In the genomic region with DNA sequence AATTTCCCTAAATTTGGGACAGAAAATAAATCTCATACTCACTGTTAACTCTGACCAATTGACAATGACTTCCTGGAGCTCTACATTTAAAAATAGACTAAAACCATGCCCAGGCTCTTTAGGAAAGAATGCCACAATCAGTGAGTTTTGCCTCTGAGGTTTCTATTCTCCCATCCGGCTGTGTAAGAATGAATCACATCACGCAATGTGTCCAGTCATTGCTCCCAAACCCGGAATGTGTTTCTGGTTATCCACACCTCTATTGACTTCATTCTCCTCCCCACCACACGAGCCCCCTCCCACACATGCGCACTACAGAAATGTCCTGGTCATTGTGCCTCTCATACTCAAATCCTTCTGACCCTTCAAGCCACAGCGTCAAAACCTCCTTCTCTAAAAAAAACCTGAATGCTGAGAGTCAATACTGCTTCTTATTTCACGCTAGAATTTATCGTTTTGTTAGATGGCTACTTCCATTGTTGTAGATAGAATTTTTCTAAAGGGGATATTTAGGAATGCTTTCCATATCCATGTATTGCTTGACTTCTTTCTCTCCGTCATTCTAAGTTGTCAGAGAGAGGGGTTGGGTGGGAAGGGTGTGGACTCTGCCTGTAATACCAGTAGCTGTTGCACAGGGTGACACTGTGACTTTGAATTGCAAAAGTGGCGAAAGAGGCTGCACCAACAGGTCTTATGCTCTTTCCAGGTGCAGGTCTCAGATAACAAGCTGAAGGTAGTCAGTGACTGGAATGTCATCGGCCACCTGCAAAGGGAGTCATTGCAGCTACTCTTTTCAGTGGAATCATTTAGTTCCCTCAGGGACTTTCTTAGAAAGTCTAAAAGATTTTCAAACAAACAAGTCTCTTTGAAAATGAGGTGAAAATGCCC, we compare ENCODE assay signal across 15 cellular contexts.
DNase-seq lines count a peak whose midpoint lies in the region; ATAC-seq and TF ChIP-seq lines count a peak whose summit lies in the region.
"Had no signal": no experiment of that assay in that cellular context is flagged by ENCODE, and none has a peak within 500 bp of the region (broad histone marks: within the 10 kb centered on the region; RNA-seq: fewer than 3 reads in every experiment).

No MANE protein-coding gene starts in this region.

- no peak for ATAC-seq in HG03039 (IDR thresholded peaks at IDR 0.05; ENCODE audit: unreplicated experiment)
- ATAC-seq: GM12878, GM23338 had no signal

- no peak overlapping the region for H3K27ac ChIP-seq in MM.1S (ENCODE audit: low read length)
- H3K27ac ChIP-seq in effector memory CD4-positive, alpha-beta T cell (ENCODE audit: insufficient read depth, low read length, poor library complexity, severe bottlenecking) = no peak overlapping the region

- H3F3A ChIP-seq in MM.1S (ENCODE audit: insufficient read depth, low read length) = no peaks in the 10 kb centered on the region

- H3K9me3 ChIP-seq in MM.1S (replicated peaks; ENCODE audit: insufficient read depth, low read length) = no peaks in the 10 kb centered on the region
- H3K9me3 ChIP-seq in effector memory CD4-positive, alpha-beta T cell (ENCODE audit: control insufficient read depth, low read length) = no peaks in the 10 kb centered on the region

- H3K9me2 ChIP-seq in MM.1S (replicated peaks; ENCODE audit: insufficient read depth, low read length) = no peaks in the 10 kb centered on the region

- DNase-seq in M059J (ENCODE audit: low read depth) = peak; percentile 75
- peak; percentile 97 for DNase-seq in RPMI7951 (ENCODE audit: low read depth)
- DNase-seq in astrocyte of the hippocampus (ENCODE audit: low read depth, low spot score) = peak; percentile 77
- no peak for DNase-seq in type B pancreatic cell (ENCODE audit: extremely low spot score, unreplicated experiment)
- no peak for DNase-seq in MM.1S
- no peak for DNase-seq in effector memory CD4-positive, alpha-beta T cell
- DNase-seq: C1 segment of cervical spinal cord; Calu3; CD4-positive, alpha-beta T cell; DMS 273 treated with DMSO at 0.1 percent for 48 hours; H9 had no signal

- TF ChIP-seq CTCF in type B pancreatic cell (conservative IDR thresholded peaks at IDR 0.05) (no peak), MM.1S (IDR thresholded peaks at IDR 0.05; ENCODE audit: low read length) (no peak)

- no peaks in the 10 kb centered on the region for H3K4me1 Mint-ChIP-seq in type B pancreatic cell (ENCODE audit: unreplicated experiment)
- H3K4me1 Mint-ChIP-seq: B cell, GM23338, H9 had no signal

- H4K20me1 ChIP-seq in MM.1S (ENCODE audit: insufficient read depth, low read length) = no peaks in the 10 kb centered on the region

- no peaks in the 10 kb centered on the region for H3K9me3 Mint-ChIP-seq in type B pancreatic cell
- H3K9me3 Mint-ChIP-seq: GM23338, H9 had no signal

- no peak overlapping the region for H3K4me2 ChIP-seq in MM.1S (ENCODE audit: low read depth, low read length)
- H3K4me2 ChIP-seq: GM23338 had no signal

- H3K27me3 ChIP-seq in MM.1S (replicated peaks; ENCODE audit: insufficient read depth, low read length) = no peaks in the 10 kb centered on the region
- no peaks in the 10 kb centered on the region for H3K27me3 ChIP-seq in effector memory CD4-positive, alpha-beta T cell (replicated peaks; ENCODE audit: control insufficient read depth, insufficient read depth, low read length, poor library complexity, severe bottlenecking)

- H3K36me3 ChIP-seq in MM.1S (replicated peaks; ENCODE audit: insufficient read depth, low read length) = no peaks in the 10 kb centered on the region
- H3K36me3 ChIP-seq in effector memory CD4-positive, alpha-beta T cell (ENCODE audit: control insufficient read depth, insufficient read depth, low read length) = no peaks in the 10 kb centered on the region

- H3K27ac Mint-ChIP-seq in type B pancreatic cell = no peak overlapping the region
- H3K27ac Mint-ChIP-seq: B cell; CD4-positive, alpha-beta T cell; GM23338 had no signal

- no peak overlapping the region for H3K9ac ChIP-seq in MM.1S (ENCODE audit: low read length)

- no peak overlapping the region for H3K4me3 ChIP-seq in MM.1S (ENCODE audit: low read length)
- H3K4me3 ChIP-seq in effector memory CD4-positive, alpha-beta T cell (ENCODE audit: insufficient read depth, low read depth, low read length, poor library complexity, severe bottlenecking) = no peak overlapping the region
- H3K4me3 ChIP-seq: GM12878, GM23338 had no signal

- H3K79me2 ChIP-seq in MM.1S (ENCODE audit: low read length) = no peaks in the 10 kb centered on the region

- no peaks in the 10 kb centered on the region for H3K27me3 Mint-ChIP-seq in type B pancreatic cell
- H3K27me3 Mint-ChIP-seq: B cell; CD4-positive, alpha-beta T cell had no signal

- no peaks in the 10 kb centered on the region for H3K36me3 Mint-ChIP-seq in type B pancreatic cell

- no peak overlapping the region for H3K4me3 Mint-ChIP-seq in type B pancreatic cell
- H3K4me3 Mint-ChIP-seq: B cell; CD4-positive, alpha-beta T cell; GM23338; H9 had no signal

- no peaks in the 10 kb centered on the region for H3K4me1 ChIP-seq in MM.1S (ENCODE audit: low read length)
- no peaks in the 10 kb centered on the region for H3K4me1 ChIP-seq in effector memory CD4-positive, alpha-beta T cell (ENCODE audit: control insufficient read depth, insufficient read depth, low read length, poor library complexity, severe bottlenecking)

- H2AFZ ChIP-seq in MM.1S (ENCODE audit: low read length) = no peak overlapping the region
- H2AFZ ChIP-seq: GM23338 had no signal

Comparison
In these comparisons a context has a peak if more than half of its experiments do, and no peak if none do; other contexts are left out.
1. DNase-seq: peak in M059J (single experiment), RPMI7951 (single experiment) and astrocyte of the hippocampus (single experiment); none in type B pancreatic cell (single experiment), MM.1S (single experiment) and effector memory CD4-positive, alpha-beta T cell (0 of 3).